Comparison of ENCODE assay signal across 8 cellular contexts in genomic region chr19:38667552-38668205, GRCh38.
A peak's percentile ranks its signal among the peaks of the same experiment; 100 is the strongest.
DNase-seq lines count a peak whose midpoint lies in the region; ATAC-seq and TF ChIP-seq lines count a peak whose summit lies in the region.

No MANE protein-coding gene starts in this region.

- H3K9me3 Mint-ChIP-seq in nephron: no peaks in the 10 kb centered on the region

- H3K9me2 ChIP-seq in Loucy (replicated peaks; ENCODE audit: low read depth, low read length): no peaks in the 10 kb centered on the region

- peak overlapping the region; percentile 80 for H3K4me2 ChIP-seq in Loucy (ENCODE audit: low read depth, low read length, poor library complexity, severe bottlenecking)

- H3K4me3 Mint-ChIP-seq in nephron: peak overlapping the region; percentile 19 to 63 (median 21)

- H3K4me1 ChIP-seq in Loucy (ENCODE audit: insufficient read depth, low read length, poor library complexity, severe bottlenecking): peaks cover 83% of the 10 kb centered on the region
- H3K4me1 ChIP-seq in effector memory CD4-positive, alpha-beta T cell (ENCODE audit: control insufficient read depth, insufficient read depth, low read length, poor library complexity, severe bottlenecking): peaks cover 66% of the 10 kb centered on the region

- H3F3A ChIP-seq in Loucy (ENCODE audit: low read depth): peaks cover 5% of the 10 kb centered on the region; the same call in 1 of the 2 replicates

- H2AFZ ChIP-seq in Loucy (ENCODE audit: low read length): no peak overlapping the region

- H3K27me3 ChIP-seq in Loucy (ENCODE audit: insufficient read depth, low read length, poor library complexity, severe bottlenecking): no peaks in the 10 kb centered on the region
- H3K27me3 ChIP-seq in effector memory CD4-positive, alpha-beta T cell (replicated peaks; ENCODE audit: control insufficient read depth, insufficient read depth, low read length, poor library complexity, severe bottlenecking): no peaks in the 10 kb centered on the region

- DNase-seq in AG08395 (ENCODE audit: low spot score) (peak; percentile 44), NCI-H146 treated with DMSO at 0.1 percent for 48 hours (lab: John Stamatoyannopoulos, UW; ENCODE audit: unreplicated experiment) (no peak), NCI-H774 (lab: John Stamatoyannopoulos, UW) (no peak)
- DNase-seq in effector memory CD4-positive, alpha-beta T cell: no peak

- H3K27ac ChIP-seq in effector memory CD4-positive, alpha-beta T cell (ENCODE audit: insufficient read depth, low read length, poor library complexity, severe bottlenecking): peak overlapping the region; percentile 36

- ATAC-seq in GM18870 (IDR thresholded peaks at IDR 0.05; ENCODE audit: unreplicated experiment) (no peak), HG03095 (IDR thresholded peaks at IDR 0.05; ENCODE audit: unreplicated experiment) (no peak)

- H3K27ac Mint-ChIP-seq in nephron: peak overlapping the region; percentile 96 to 99 (median 97)

- H3K27me3 Mint-ChIP-seq in nephron (ENCODE audit: low read depth): no peaks in the 10 kb centered on the region

- H3K4me3 ChIP-seq in Loucy (ENCODE audit: low read length, poor library complexity, severe bottlenecking): peak overlapping the region; percentile 48
- no peak overlapping the region for H3K4me3 ChIP-seq in effector memory CD4-positive, alpha-beta T cell (ENCODE audit: insufficient read depth, low read depth, low read length, poor library complexity, severe bottlenecking)

- peaks cover 5% of the 10 kb centered on the region for H4K20me1 ChIP-seq in Loucy (ENCODE audit: insufficient read depth, low read length, poor library complexity, severe bottlenecking)

- peaks cover 88% of the 10 kb centered on the region for H3K4me1 Mint-ChIP-seq in nephron

- peak overlapping the region; percentile 75 for H3K9ac ChIP-seq in Loucy (ENCODE audit: low read depth, low read length, poor library complexity, severe bottlenecking)

- H3K36me3 ChIP-seq in Loucy (ENCODE audit: insufficient read depth, low read length): 0 out of 2 replicates have a peak, but pooled peaks cover 3% of the 10 kb centered on the region
- no peaks in the 10 kb centered on the region for H3K36me3 ChIP-seq in effector memory CD4-positive, alpha-beta T cell (ENCODE audit: control insufficient read depth, insufficient read depth, low read length)

- TF ChIP-seq CTCF in Loucy (conservative IDR thresholded peaks at IDR 0.05; ENCODE audit: low read length): no peak
- no peak for TF ChIP-seq CTCF in nephron (IDR thresholded peaks at IDR 0.05; ENCODE audit: unreplicated experiment in 3 of 3)

- H3K9me3 ChIP-seq in Loucy (ENCODE audit: insufficient read depth, low read depth, low read length): no peaks in the 10 kb centered on the region
- H3K9me3 ChIP-seq in effector memory CD4-positive, alpha-beta T cell (ENCODE audit: control insufficient read depth, low read length): no peaks in the 10 kb centered on the region

- peaks cover 100% of the 10 kb centered on the region for H3K79me2 ChIP-seq in Loucy (ENCODE audit: insufficient read depth, low read length)

- peaks cover 3% of the 10 kb centered on the region for H3K36me3 Mint-ChIP-seq in nephron (ENCODE audit: low read depth)
